Comparison of ENCODE assay signal across 9 cellular contexts in genomic region chr5:5532306-5533076, GRCh38.
"Had no signal": no experiment of that assay in that cellular context is flagged by ENCODE, and none has a peak within 500 bp of the region (broad histone marks: within the 10 kb centered on the region; RNA-seq: fewer than 3 reads in every experiment).

No MANE protein-coding gene starts in this region.

- H3K27ac ChIP-seq: GM23248, KMS-11 had no signal

- H3K9me3 ChIP-seq: HAP-1 had no signal

- H3K4me1 ChIP-seq: HAP-1 had no signal

- DNase-seq: GM23248, GOT3, HFFc6, KBM-7 had no signal

- H2AFZ ChIP-seq: GM23248 had no signal

- ATAC-seq: HCT116, HepG2 had no signal

- H3K4me2 ChIP-seq: KMS-11 had no signal

- FAIRE-seq: H54, HepG2 had no signal

- H3K9ac ChIP-seq: GM23248, KMS-11 had no signal

- H3K4me3 ChIP-seq: GM23248, HAP-1 had no signal

- H3K36me3 ChIP-seq: HAP-1 had no signal
